13 cellular contexts compared by ENCODE assay signal in genomic region chr2:1544478-1545069, GRCh38.
DNase-seq lines count a peak whose midpoint lies in the region; ATAC-seq lines count a peak whose summit lies in the region.
"Had no signal": no experiment of that assay in that cellular context is flagged by ENCODE, and none has a peak within 500 bp of the region (broad histone marks: within the 10 kb centered on the region; RNA-seq: fewer than 3 reads in every experiment).

No MANE protein-coding gene starts in this region.

- no peak overlapping the region for H3K18ac ChIP-seq in neuronal stem cell (ENCODE audit: low read length)

- H2BK5ac ChIP-seq in neuronal stem cell (ENCODE audit: low read length): no peak overlapping the region

- no peaks in the 10 kb centered on the region for H3K36me3 Mint-ChIP-seq in stimulated activated naive B cell treated with anti-CD40 and anti-IgM and Interleukin-4, amounts not matched to agents 10 μg/mL and 1 μg/mL and 100 μg/mL, for 72 hours

- DNase-seq in GM03348 (ENCODE audit: low spot score) (peak; percentile 63), RPMI7951 (ENCODE audit: low read depth) (peak; percentile 69), neuronal stem cell (ENCODE audit: low spot score) (no peak), mucosa of gallbladder (ENCODE audit: low spot score) (no peak)
- DNase-seq in stimulated activated naive B cell treated with anti-CD40 and anti-IgM and Interleukin-4, amounts not matched to agents 10 μg/mL and 1 μg/mL and 100 μg/mL, for 72 hours: no peak
- DNase-seq: activated CD4-positive, alpha-beta T cell treated with anti-CD3 and anti-CD28 coated beads, Interleukin-2, amount 50 U/mL, for 4 hours; NCI-H2081 treated with DMSO at 0.1 percent for 48 hours; stimulated activated CD4-positive, alpha-beta T cell treated with anti-CD3 and anti-CD28 coated beads, Interleukin-12 subunit alpha, Interleukin-12 subunit beta, amount 100 ng/mL, for 4 hours had no signal

- no peak overlapping the region for H4K91ac ChIP-seq in neuronal stem cell (ENCODE audit: low read depth, low read length, poor library complexity)

- peaks cover 0 to 6% (median 0%) of the 10 kb centered on the region in 3 experiments for H3K27me3 ChIP-seq in neuronal stem cell (ENCODE audit: control insufficient read depth in 3 of 3, insufficient read depth in 3 of 3, low read depth in 1 of 3, low read length in 3 of 3)
- H3K27me3 ChIP-seq: BLaER1 had no signal

- peaks cover 27 to 35% of the 10 kb centered on the region in 2 donors for H3K27me3 Mint-ChIP-seq in stimulated activated naive B cell treated with anti-CD40 and anti-IgM and Interleukin-4, amounts not matched to agents 10 μg/mL and 1 μg/mL and 100 μg/mL, for 72 hours

- no peak overlapping the region for H4K8ac ChIP-seq in neuronal stem cell (ENCODE audit: low read depth, low read length)

- H3K36me3 ChIP-seq in neuronal stem cell (replicated peaks in 1 of 2; ENCODE audit: control insufficient read depth in 2 of 2, insufficient read depth in 2 of 2, low read length in 2 of 2): no peaks in the 10 kb centered on the region
- H3K36me3 ChIP-seq: BLaER1 had no signal

- no peak overlapping the region for H3K4me3 Mint-ChIP-seq in stimulated activated naive B cell treated with anti-CD40 and anti-IgM and Interleukin-4, amounts not matched to agents 10 μg/mL and 1 μg/mL and 100 μg/mL, for 72 hours
- H3K4me3 Mint-ChIP-seq: T-helper 2 cell treated with Interferon-gamma antibody and Interleukin-4, amounts not matched to agents 5 μg/mL and 100 μg/mL, for 36 hours had no signal

- H2BK15ac ChIP-seq in neuronal stem cell (ENCODE audit: low read length): no peak overlapping the region

- no peaks in the 10 kb centered on the region for H3K9me3 Mint-ChIP-seq in stimulated activated naive B cell treated with anti-CD40 and anti-IgM and Interleukin-4, amounts not matched to agents 10 μg/mL and 1 μg/mL and 100 μg/mL, for 72 hours
- H3K9me3 Mint-ChIP-seq: T-helper 2 cell treated with Interferon-gamma antibody and Interleukin-4, amounts not matched to agents 5 μg/mL and 100 μg/mL, for 36 hours had no signal

- no peak overlapping the region for H3K4me2 ChIP-seq in neuronal stem cell (ENCODE audit: insufficient read depth, low read length, poor library complexity, severe bottlenecking)

- no peak overlapping the region for H3K4ac ChIP-seq in neuronal stem cell (ENCODE audit: low read length)

- no peak overlapping the region for H2BK120ac ChIP-seq in neuronal stem cell (ENCODE audit: low read depth, low read length)

- no peaks in the 10 kb centered on the region for H3K9me3 ChIP-seq in neuronal stem cell (replicated peaks in 1 of 2; ENCODE audit: control insufficient read depth in 2 of 2, insufficient read depth in 1 of 2, low read depth in 1 of 2, low read length in 2 of 2)
- H3K9me3 ChIP-seq: BLaER1 had no signal

- no peak overlapping the region for H3K27ac Mint-ChIP-seq in stimulated activated naive B cell treated with anti-CD40 and anti-IgM and Interleukin-4, amounts not matched to agents 10 μg/mL and 1 μg/mL and 100 μg/mL, for 72 hours
- H3K27ac Mint-ChIP-seq: T-helper 2 cell treated with Interferon-gamma antibody and Interleukin-4, amounts not matched to agents 5 μg/mL and 100 μg/mL, for 36 hours had no signal

- H2BK12ac ChIP-seq in neuronal stem cell (ENCODE audit: low read length): no peak overlapping the region

- no peak overlapping the region for H2AFZ ChIP-seq in neuronal stem cell (ENCODE audit: low read length)

- H3K4me1 Mint-ChIP-seq in stimulated activated naive B cell treated with anti-CD40 and anti-IgM and Interleukin-4, amounts not matched to agents 10 μg/mL and 1 μg/mL and 100 μg/mL, for 72 hours: peaks cover 5 to 9% of the 10 kb centered on the region in 2 donors

- no CpG with 5 or more reads among the region's 4 CpGs for WGBS in neuronal stem cell (ENCODE audit: extremely low coverage in 2 of 2, insufficient read length in 2 of 2, insufficient replicate concordance in 1 of 2), 2 donors

- H3K4me1 ChIP-seq in neuronal stem cell (ENCODE audit: control insufficient read depth in 2 of 2, insufficient read depth in 1 of 2, low read depth in 1 of 2, low read length in 2 of 2): peaks cover 0 to 2% of the 10 kb centered on the region in 2 donors

- H3K14ac ChIP-seq in neuronal stem cell (ENCODE audit: low read length): no peak overlapping the region

- peak; percentile 27 for ATAC-seq in esophagus mucosa
- ATAC-seq in GM21381 (IDR thresholded peaks at IDR 0.05; ENCODE audit: unreplicated experiment): no peak
- ATAC-seq in stimulated activated naive B cell treated with anti-CD40 and anti-IgM and Interleukin-4, amounts not matched to agents 10 μg/mL and 1 μg/mL and 100 μg/mL, for 72 hours (replicated peaks): no peak
- ATAC-seq in activated CD4-positive, CD25-positive, alpha-beta regulatory T cell treated with anti-CD3 and anti-CD28 coated beads, Interleukin-2, amount 50 U/mL, for 24 hours: no peak

- no peak overlapping the region for H3K23ac ChIP-seq in neuronal stem cell (ENCODE audit: low read depth, low read length, poor library complexity)

- peak overlapping the region; percentile 9 for H2AK5ac ChIP-seq in neuronal stem cell (ENCODE audit: low read depth, low read length)

- H3K27ac ChIP-seq in neuronal stem cell (replicated peaks; ENCODE audit: low read length): no peak overlapping the region
- H3K27ac ChIP-seq: BLaER1 had no signal

- no peak overlapping the region for H3K4me3 ChIP-seq in neuronal stem cell (ENCODE audit: low read length in 2 of 2)
- H3K4me3 ChIP-seq: BLaER1 had no signal

- H3K79me1 ChIP-seq in neuronal stem cell (ENCODE audit: low read depth, low read length): no peaks in the 10 kb centered on the region

- H3K9ac ChIP-seq in neuronal stem cell (ENCODE audit: low read depth, low read length, poor library complexity): peak overlapping the region; percentile 25
- H3K9ac ChIP-seq: BLaER1 had no signal

Comparison
In these comparisons a context has a peak if more than half of its experiments do, and no peak if none do; other contexts are left out.
1. DNase-seq: peak in GM03348 (single experiment) and RPMI7951 (single experiment); none in neuronal stem cell (single experiment), stimulated activated naive B cell treated with anti-CD40 and anti-IgM and Interleukin-4, amounts not matched to agents 10 μg/mL and 1 μg/mL and 100 μg/mL, for 72 hours (single experiment) and mucosa of gallbladder (single experiment).